In genomic region chr4:168882650-168883233, GRCh38 we compare ENCODE assay signal across 21 cellular contexts.
DNase-seq lines count a peak whose midpoint lies in the region; ATAC-seq and TF ChIP-seq lines count a peak whose summit lies in the region.
"Had no signal": no experiment of that assay in that cellular context is flagged by ENCODE, and none has a peak within 500 bp of the region (broad histone marks: within the 10 kb centered on the region; RNA-seq: fewer than 3 reads in every experiment).

No MANE protein-coding gene starts in this region.

- no peak overlapping the region for H3K4me3 Mint-ChIP-seq in activated T-helper 17 cell treated with anti-CD3 and anti-CD28 coated beads, Interleukin-2, amount 50 U/mL, for 72 hours
- H3K4me3 Mint-ChIP-seq: activated naive CD8-positive, alpha-beta T cell treated with anti-CD3 and anti-CD28 coated beads, Interleukin-2, amount 50 U/mL, for 24 hours; naive B cell had no signal

- H3K9me3 Mint-ChIP-seq in activated T-helper 17 cell treated with anti-CD3 and anti-CD28 coated beads, Interleukin-2, amount 50 U/mL, for 72 hours, result no peaks in the 10 kb centered on the region
- H3K9me3 Mint-ChIP-seq: activated naive CD8-positive, alpha-beta T cell treated with anti-CD3 and anti-CD28 coated beads, Interleukin-2, amount 50 U/mL, for 24 hours; naive B cell had no signal

- H3K27ac ChIP-seq in SJSA1 (peak overlapping the region; percentile 66), psoas muscle (peak overlapping the region; percentile 77)
- no peak overlapping the region for H3K27ac ChIP-seq in effector memory CD4-positive, alpha-beta T cell (ENCODE audit: insufficient read depth, low read length, poor library complexity, severe bottlenecking)
- H3K27ac ChIP-seq: upper lobe of right lung had no signal

- ATAC-seq in psoas muscle, result peak in 1 of 4 donors; percentile 38
- no peak for ATAC-seq in activated T-helper 17 cell treated with anti-CD3 and anti-CD28 coated beads, Interleukin-2, amount 50 U/mL, for 72 hours (replicated peaks)
- ATAC-seq: activated naive CD8-positive, alpha-beta T cell treated with anti-CD3 and anti-CD28 coated beads, Interleukin-2, amount 50 U/mL, for 24 hours; GM12878; left colon; upper lobe of right lung had no signal

- intact Hi-C loops in psoas muscle (cut with DNase I), result no loop called here

- H3K27ac Mint-ChIP-seq in activated T-helper 17 cell treated with anti-CD3 and anti-CD28 coated beads, Interleukin-2, amount 50 U/mL, for 72 hours, result no peak overlapping the region
- H3K27ac Mint-ChIP-seq: activated naive CD8-positive, alpha-beta T cell treated with anti-CD3 and anti-CD28 coated beads, Interleukin-2, amount 50 U/mL, for 24 hours had no signal

- no peak for TF ChIP-seq CTCF in psoas muscle (IDR thresholded peaks at IDR 0.05)

- 80 to 91% (median 81%) methylated on average over 9 of the region's 9 CpGs for WGBS in psoas muscle, 3 donors

- H3K36me3 ChIP-seq in SJSA1 (peaks cover 74% of the 10 kb centered on the region), psoas muscle (ENCODE audit: insufficient read depth in 1 of 2, low read depth in 1 of 2) (peaks cover 0 to 15% of the 10 kb centered on the region in 2 donors)
- H3K36me3 ChIP-seq in effector memory CD4-positive, alpha-beta T cell (ENCODE audit: control insufficient read depth, insufficient read depth, low read length), result no peaks in the 10 kb centered on the region

- DNase-seq in ELR (ENCODE audit: low read depth) (peak; percentile 69), SJSA1 (ENCODE audit: low read depth in 1 of 2, low spot score in 2 of 2) (peak; percentile 55 to 64), fibroblast of gingiva (ENCODE audit: low read depth) (peak; percentile 69), psoas muscle (peak; percentile 38 to 61), GOT3 (lab: John Stamatoyannopoulos, UW) (no peak), mesenteric fat pad (ENCODE audit: low spot score) (no peak)
- DNase-seq in effector memory CD4-positive, alpha-beta T cell, result no peak
- DNase-seq: activated naive CD8-positive, alpha-beta T cell treated with anti-CD3 and anti-CD28 coated beads, Interleukin-2, amount 50 U/mL, for 24 hours; dermis blood vessel endothelial cell; DMS79 treated with DMSO at 0.1 percent for 48 hours; head of caudate nucleus; left colon; naive B cell; NCI-H1105 treated with DMSO at 0.1 percent for 48 hours; NCI-H446 treated with DMSO at 0.1 percent for 48 hours; stimulated activated CD4-positive, alpha-beta T cell treated with anti-CD3 and anti-CD28 coated beads, Interleukin-2, amount 100 ng/mL, for 48 hours; T-helper 1 cell; upper lobe of right lung had no signal

- H3K4me1 Mint-ChIP-seq in activated T-helper 17 cell treated with anti-CD3 and anti-CD28 coated beads, Interleukin-2, amount 50 U/mL, for 72 hours, result peaks cover 5% of the 10 kb centered on the region

- H3K4me3 ChIP-seq in SJSA1 (no peak overlapping the region), psoas muscle (no peak overlapping the region)
- no peak overlapping the region for H3K4me3 ChIP-seq in effector memory CD4-positive, alpha-beta T cell (ENCODE audit: insufficient read depth, low read depth, low read length, poor library complexity, severe bottlenecking)
- H3K4me3 ChIP-seq: BLaER1 treated with 17β-estradiol and CSF1 and Interleukin-3, amounts not matched to agents 10 nM and 100 nM; GM12878; upper lobe of right lung had no signal

- peaks cover 13% of the 10 kb centered on the region for H3K36me3 Mint-ChIP-seq in activated T-helper 17 cell treated with anti-CD3 and anti-CD28 coated beads, Interleukin-2, amount 50 U/mL, for 72 hours (ENCODE audit: low read depth)
- H3K36me3 Mint-ChIP-seq: naive B cell had no signal

- peaks cover 35% of the 10 kb centered on the region for H3K27me3 Mint-ChIP-seq in activated T-helper 17 cell treated with anti-CD3 and anti-CD28 coated beads, Interleukin-2, amount 50 U/mL, for 72 hours

- H3K4me1 ChIP-seq in SJSA1 (replicated peaks) (peaks cover 71% of the 10 kb centered on the region), psoas muscle (peaks cover 73% of the 10 kb centered on the region)
- H3K4me1 ChIP-seq in effector memory CD4-positive, alpha-beta T cell (ENCODE audit: control insufficient read depth, insufficient read depth, low read length, poor library complexity, severe bottlenecking), result peaks cover 6% of the 10 kb centered on the region

- H3K9me3 ChIP-seq in SJSA1 (replicated peaks) (peaks cover 5% of the 10 kb centered on the region), psoas muscle (no peaks in the 10 kb centered on the region)
- H3K9me3 ChIP-seq in effector memory CD4-positive, alpha-beta T cell (ENCODE audit: control insufficient read depth, low read length), result no peaks in the 10 kb centered on the region
- H3K9me3 ChIP-seq: upper lobe of right lung had no signal

- H3K27me3 ChIP-seq in SJSA1 (replicated peaks), result no peaks in the 10 kb centered on the region
- no peaks in the 10 kb centered on the region for H3K27me3 ChIP-seq in psoas muscle (ENCODE audit: insufficient read depth in 3 of 3, low read length in 2 of 3)
- H3K27me3 ChIP-seq in effector memory CD4-positive, alpha-beta T cell (replicated peaks; ENCODE audit: control insufficient read depth, insufficient read depth, low read length, poor library complexity, severe bottlenecking), result peaks cover 5% of the 10 kb centered on the region
- H3K27me3 ChIP-seq: upper lobe of right lung had no signal

Comparison
In these comparisons a context has a peak if more than half of its experiments do, and no peak if none do; other contexts are left out.
1. DNase-seq: peak in ELR (single experiment), SJSA1 (2 of 2), fibroblast of gingiva (single experiment) and psoas muscle (2 of 2); none in GOT3 (single experiment), mesenteric fat pad (single experiment) and effector memory CD4-positive, alpha-beta T cell (0 of 3).